ENCODE assay signal across 8 cellular contexts in genomic region chr19:13103961-13104847, GRCh38. TPM values are rescaled to one million over a fixed set of nuclear protein-coding genes. Genes with fewer than 3 reads are reported as not detected.
DNase-seq lines count a peak whose midpoint lies in the region; ATAC-seq and TF ChIP-seq lines count a peak whose summit lies in the region.

No MANE protein-coding gene starts in this region.

- peak; percentile 47 for DNase-seq in activated CD4-positive, alpha-beta T cell treated with anti-CD3 and anti-CD28 coated beads for 1 hour
- DNase-seq in mesendoderm (peak; percentile 33), NCI-H1417 (lab: John Stamatoyannopoulos, UW) (no peak)

- no peak overlapping the region for H3K4me2 ChIP-seq in mesendoderm (ENCODE audit: low read length)

- no peaks in the 10 kb centered on the region for H3K79me1 ChIP-seq in mesendoderm (ENCODE audit: low read length)

- ATAC-seq in HG03175 (IDR thresholded peaks at IDR 0.05; ENCODE audit: unreplicated experiment) (peak; percentile 34), HG02870 (IDR thresholded peaks at IDR 0.05; ENCODE audit: unreplicated experiment) (no peak)

- H3K36me3 ChIP-seq in mesendoderm (ENCODE audit: control insufficient read depth, insufficient read depth, low read length) (peaks cover 2% of the 10 kb centered on the region), subcutaneous abdominal adipose tissue (ENCODE audit: control insufficient read depth in 5 of 5, insufficient read depth in 5 of 5, low read length in 5 of 5) (peaks cover 0 to 17% (median 13%) of the 10 kb centered on the region in 5 donors)

- H3K56ac ChIP-seq in mesendoderm (ENCODE audit: low read length) = no peak overlapping the region

- H3K27ac ChIP-seq in cingulate gyrus (ENCODE audit: low read depth, low read length) = peak overlapping the region; percentile 88
- H3K27ac ChIP-seq in mesendoderm (ENCODE audit: low read depth, low read length) = no peak overlapping the region
- peak overlapping the region; percentile 75 for H3K27ac ChIP-seq in subcutaneous abdominal adipose tissue (ENCODE audit: low read depth, low read length)

- no peak overlapping the region for H4K5ac ChIP-seq in mesendoderm (ENCODE audit: low read length)

- H3K4me3 ChIP-seq in mesendoderm (ENCODE audit: low read length) (no peak overlapping the region), subcutaneous abdominal adipose tissue (ENCODE audit: low read depth in 1 of 5, low read length in 5 of 5) (peak overlapping the region in 2 of 5 donors; percentile 35 to 59)

- no peaks in the 10 kb centered on the region for H3K79me2 ChIP-seq in mesendoderm (ENCODE audit: control insufficient read depth, insufficient read depth, low read length)

- H3K4ac ChIP-seq in mesendoderm (ENCODE audit: low read depth, low read length) = no peak overlapping the region

- H4K8ac ChIP-seq in mesendoderm (ENCODE audit: low read depth, low read length) = no peak overlapping the region

- no peak overlapping the region for H2AK5ac ChIP-seq in mesendoderm (ENCODE audit: low read length)

- no CpG with 5 or more reads among the region's 41 CpGs for WGBS in mesendoderm (ENCODE audit: extremely low coverage, insufficient coverage, low lambda C conversion rate)

- H3K4me1 ChIP-seq in mesendoderm (ENCODE audit: control insufficient read depth, low read depth, low read length) (peaks cover 4% of the 10 kb centered on the region), subcutaneous abdominal adipose tissue (ENCODE audit: control insufficient read depth in 5 of 5, insufficient read depth in 5 of 5, low read length in 5 of 5) (peaks cover 0 to 59% (median 49%) of the 10 kb centered on the region in 5 donors)

- H3K9me3 ChIP-seq in subcutaneous abdominal adipose tissue (ENCODE audit: control insufficient read depth in 5 of 5, low read length in 5 of 5) = no peaks in the 10 kb centered on the region

- H3K27me3 ChIP-seq in mesendoderm (ENCODE audit: insufficient read depth, low read length, poor library complexity) = peaks cover 4% of the 10 kb centered on the region
- H3K27me3 ChIP-seq in subcutaneous abdominal adipose tissue (ENCODE audit: control insufficient read depth in 5 of 5, insufficient read depth in 4 of 5, low read length in 5 of 5) = no peaks in the 10 kb centered on the region

- H3K18ac ChIP-seq in mesendoderm (ENCODE audit: low read length) = no peak overlapping the region

- H2BK120ac ChIP-seq in mesendoderm (ENCODE audit: low read depth, low read length) = no peak overlapping the region

- H2BK5ac ChIP-seq in mesendoderm (ENCODE audit: low read length) = no peak overlapping the region

- H3K23ac ChIP-seq in mesendoderm (ENCODE audit: low read length) = no peak overlapping the region

- peak; percentile 14 for TF ChIP-seq CTCF in GM12801 (IDR thresholded peaks at IDR 0.05; ENCODE audit: extremely low read depth, insufficient read length)

- H3K9ac ChIP-seq in mesendoderm (ENCODE audit: low read length) (no peak overlapping the region), subcutaneous abdominal adipose tissue (ENCODE audit: low read length in 5 of 5) (peak overlapping the region in 3 of 5 donors; percentile 1 to 53 (median 19))

- H2BK15ac ChIP-seq in mesendoderm (replicated peaks; ENCODE audit: low read depth) = no peak overlapping the region

RNA-seq across cellular contexts. Expression of gene LYL1, which starts 1.5 kb away (rescaled TPM):
- polyA plus RNA-seq in mesendoderm (2013, experiment 1 of 2) = 0.48 TPM
- polyA plus RNA-seq in mesendoderm (2013, experiment 2 of 2) = 0.62 TPM

RNA-seq across cellular contexts. Expression of gene TRMT1, which starts 12.3 kb away (rescaled TPM):
- 67.9 TPM for polyA plus RNA-seq in mesendoderm (2013, experiment 1 of 2)
- polyA plus RNA-seq in mesendoderm (2013, experiment 2 of 2) = 70.6 TPM

RNA-seq across cellular contexts. Expression of gene NACC1, which starts 13.9 kb away (rescaled TPM):
- 210 TPM for polyA plus RNA-seq in mesendoderm (2013, experiment 1 of 2)
- 205 TPM for polyA plus RNA-seq in mesendoderm (2013, experiment 2 of 2)

RNA-seq across cellular contexts. Expression of gene STX10, which starts 46.0 kb away (rescaled TPM):
- polyA plus RNA-seq in mesendoderm (2013, experiment 1 of 2) = 30.2 TPM
- 29.9 TPM for polyA plus RNA-seq in mesendoderm (2013, experiment 2 of 2)

RNA-seq across cellular contexts. Expression of gene IER2, which starts 46.0 kb away (rescaled TPM):
- polyA plus RNA-seq in mesendoderm (2013, experiment 1 of 2) = 75.2 TPM
- 77.2 TPM for polyA plus RNA-seq in mesendoderm (2013, experiment 2 of 2)

Comparison
In these comparisons a context has a peak if more than half of its experiments do, and no peak if none do; other contexts are left out.
1. DNase-seq: peak in activated CD4-positive, alpha-beta T cell treated with anti-CD3 and anti-CD28 coated beads for 1 hour (single experiment) and mesendoderm (single experiment); none in NCI-H1417 (0 of 3).